Comparison of ENCODE assay signal across 8 cellular contexts in the genomic region with DNA sequence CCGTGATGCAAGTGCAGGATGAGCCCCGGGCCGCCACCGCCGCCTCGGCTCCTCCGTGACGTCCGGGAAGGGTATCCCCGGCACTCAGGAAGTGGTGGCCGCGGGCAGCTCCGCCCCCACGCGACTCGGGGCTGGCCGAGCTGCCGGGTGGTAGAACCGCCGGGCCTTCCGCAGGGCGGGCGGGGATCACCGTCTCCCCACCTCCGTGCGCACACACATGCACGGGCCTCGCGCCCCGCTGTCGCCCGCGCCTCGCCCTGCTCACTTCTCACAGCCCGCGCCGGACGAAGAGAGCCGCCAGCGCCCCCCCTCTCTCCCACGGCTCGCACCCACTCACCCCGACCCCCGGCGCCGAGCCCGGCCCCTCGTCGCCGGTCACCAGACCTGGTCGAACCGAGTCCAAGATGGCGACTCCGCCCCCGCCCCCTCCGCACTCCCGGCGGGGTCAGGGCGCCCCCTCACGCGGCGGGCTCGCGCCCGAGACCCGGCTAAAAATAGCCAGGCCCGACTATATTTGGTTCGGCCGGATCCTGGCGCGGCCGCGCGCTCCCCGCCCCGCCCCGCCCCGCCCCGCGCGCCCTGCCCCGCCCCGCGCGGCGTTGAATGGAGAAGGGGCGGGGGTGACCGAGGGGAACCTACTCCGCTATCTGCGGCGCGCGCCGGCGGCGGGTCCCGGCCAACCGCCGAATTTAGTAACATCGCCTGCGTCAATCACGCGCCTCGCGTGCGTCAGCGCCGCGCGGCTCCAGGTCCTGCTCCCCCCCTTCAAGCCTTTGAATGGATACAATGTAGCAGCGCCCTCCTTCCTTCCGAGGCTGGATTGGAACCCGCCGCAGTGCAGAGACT. TPM values are rescaled to one million over a fixed set of nuclear protein-coding genes. Genes with fewer than 3 reads are reported as not detected.
A peak's percentile ranks its signal among the peaks of the same experiment; 100 is the strongest.
DNase-seq lines count a peak whose midpoint lies in the region; ATAC-seq lines count a peak whose summit lies in the region.

No MANE protein-coding gene starts in this region.

- DNase-seq in Ammon's horn (ENCODE audit: low spot score) (peak; percentile 92), NCI-H446 (lab: John Stamatoyannopoulos, UW) (peak; percentile 89 to 94), cerebellum (ENCODE audit: low spot score) (peak; percentile 93), kidney tubule cell (ENCODE audit: low spot score) (peak; percentile 93)
- DNase-seq in activated CD4-positive, alpha-beta T cell treated with anti-CD3 and anti-CD28 coated beads for 1 hour, result peak; percentile 94
- peak; percentile 72 to 92 for DNase-seq in stimulated activated CD4-positive, alpha-beta T cell treated with anti-CD3 and anti-CD28 coated beads, Interleukin-1b, Interleukin-23, amount 100 ng/mL, for 1 hour (ENCODE audit: low read depth in 2 of 2)

- ATAC-seq in GM19043 (IDR thresholded peaks at IDR 0.05; ENCODE audit: low read depth, unreplicated experiment) (peak; percentile 50), HG03354 (IDR thresholded peaks at IDR 0.05; ENCODE audit: poor library complexity, severe bottlenecking, unreplicated experiment) (peak; percentile 55)

RNA-seq across cellular contexts. Expression of gene NR4A3, which starts 2.0 kb away (rescaled TPM):
- 1.3 TPM for total RNA-seq in cerebellum

Comparison
In these comparisons a context has a peak if more than half of its experiments do, and no peak if none do; other contexts are left out.
1. Peak in every context shown above with its lines: DNase-seq and ATAC-seq.